9 cellular contexts compared by ENCODE assay signal in genomic region chr3:81249540-81250029, GRCh38.
DNase-seq lines count a peak whose midpoint lies in the region; ATAC-seq and TF ChIP-seq lines count a peak whose summit lies in the region.
"Had no signal": no experiment of that assay in that cellular context is flagged by ENCODE, and none has a peak within 500 bp of the region (broad histone marks: within the 10 kb centered on the region; RNA-seq: fewer than 3 reads in every experiment).

No MANE protein-coding gene starts in this region.

- CTCF ChIA-PET in GM10248 (lab: Yijun Ruan, JAX) = interaction anchor here (2.3 kb wide), 1 partner anchor 11 kb away, joined by 9 read pairs; no protein-coding TSS in a partner anchor

- TF ChIP-seq CTCF in GM10248 (IDR thresholded peaks at IDR 0.05; ENCODE audit: control extremely low read depth, extremely low read depth, low read depth, missing control alignments) (no peak), fibroblast of mammary gland (conservative IDR thresholded peaks at IDR 0.05; ENCODE audit: control insufficient read depth, insufficient read depth, low read depth, low read length) (no peak)

- intact Hi-C loops in posterior vena cava (cut with DNase I) = no loop called here

- H3K27me3 Mint-ChIP-seq in T-helper 17 cell = no peaks in the 10 kb centered on the region

- no peaks in the 10 kb centered on the region for H3K4me1 Mint-ChIP-seq in T-helper 17 cell

- no peaks in the 10 kb centered on the region for H3K36me3 Mint-ChIP-seq in T-helper 17 cell (ENCODE audit: low read depth)

- no peak overlapping the region for H3K4me3 Mint-ChIP-seq in T-helper 17 cell

- H3K4me3 ChIP-seq in fibroblast of mammary gland (ENCODE audit: control insufficient read depth, low read depth, low read length) = no peak overlapping the region

- POLR2A ChIA-PET in GM10248 (lab: Yijun Ruan, JAX) = no interaction called here

- ATAC-seq in GM21825 (IDR thresholded peaks at IDR 0.05; ENCODE audit: unreplicated experiment) (peak; percentile 75), T-helper 17 cell (no peak)
- ATAC-seq: esophagus mucosa had no signal

- H3K27ac Mint-ChIP-seq in T-helper 17 cell = no peak overlapping the region

- peak; percentile 2 for DNase-seq in GM10248 (ENCODE audit: extremely low spot score)
- DNase-seq in HS-5 (ENCODE audit: low read depth) = peak; percentile 72
- DNase-seq in fibroblast of mammary gland (ENCODE audit: low read depth) = peak; percentile 57
- DNase-seq in NCI-H187 (lab: John Stamatoyannopoulos, UW) = no peak
- DNase-seq in T-helper 17 cell = no peak
- no peak for DNase-seq in posterior vena cava (ENCODE audit: low spot score)
- no peak for DNase-seq in retina

- no peaks in the 10 kb centered on the region for H3K9me3 ChIP-seq in T-helper 17 cell (ENCODE audit: control insufficient read depth, low read length, poor library complexity, severe bottlenecking)

Comparison
In these comparisons a context has a peak if more than half of its experiments do, and no peak if none do; other contexts are left out.
1. DNase-seq: peak in GM10248 (single experiment), HS-5 (single experiment) and fibroblast of mammary gland (single experiment); none in NCI-H187 (0 of 2), T-helper 17 cell (0 of 3), posterior vena cava (single experiment) and retina (single experiment).